In the genomic region with DNA sequence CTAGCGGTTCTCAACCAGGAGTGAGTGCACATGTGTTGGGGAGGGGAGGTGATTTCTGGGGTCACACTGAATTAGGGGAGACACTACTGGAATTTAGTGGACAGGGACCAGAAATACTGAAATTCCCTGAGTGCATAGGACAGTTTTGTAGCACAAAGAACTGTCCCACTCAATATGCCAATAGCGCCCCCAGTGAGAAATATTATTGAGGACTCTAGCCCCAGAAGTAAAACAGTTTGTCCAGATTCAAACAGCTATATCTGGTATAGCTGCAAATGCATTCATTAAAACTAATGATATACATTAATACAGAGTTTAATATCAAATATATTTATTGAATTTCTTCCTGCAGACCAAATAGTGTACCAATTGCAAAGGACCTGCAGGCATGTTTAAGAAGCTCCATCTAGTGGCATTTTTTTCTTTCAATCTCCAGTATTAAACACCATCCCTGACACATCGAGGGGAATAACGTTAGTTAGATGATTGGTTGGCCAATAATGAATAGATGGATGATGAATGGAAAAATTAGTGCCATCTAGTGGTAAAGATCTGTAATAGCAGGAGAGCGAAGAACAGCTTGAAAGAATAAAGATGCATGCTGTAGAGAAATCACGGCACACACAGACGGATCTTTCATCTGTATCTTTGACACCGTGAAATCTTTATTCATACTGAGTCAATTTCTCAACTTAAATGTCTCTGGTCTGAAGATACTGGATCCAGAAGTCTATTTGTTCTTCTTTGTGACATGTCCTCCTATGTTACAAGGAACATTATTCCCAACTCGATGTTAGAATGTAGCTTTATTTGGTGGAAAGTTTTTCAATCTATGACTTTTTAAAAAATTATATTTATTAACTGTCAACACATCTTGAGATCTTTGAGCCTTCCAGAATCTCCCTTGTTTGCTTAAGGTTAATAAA, we compare ENCODE assay signal across 8 cellular contexts.
DNase-seq lines count a peak whose midpoint lies in the region; ATAC-seq, FAIRE-seq and TF ChIP-seq lines count a peak whose summit lies in the region.

No MANE protein-coding gene starts in this region.

- no peak for DNase-seq in activated CD4-positive, alpha-beta T cell treated with anti-CD3 and anti-CD28 coated beads for 36 hours
- no peak for DNase-seq in activated CD4-positive, alpha-beta T cell treated with anti-CD3 and anti-CD28 coated beads for 48 hours
- DNase-seq in H4 (ENCODE audit: low spot score), result peak; percentile 42
- DNase-seq in MV-4-11 (lab: John Stamatoyannopoulos, UW), result peak; percentile 54
- DNase-seq in WTC11 (ENCODE audit: low spot score), result no peak
- no peak for DNase-seq in left ventricle myocardium inferior
- peak; percentile 50 for DNase-seq in small intestine

- ATAC-seq in activated CD4-positive, alpha-beta T cell treated with anti-CD3 and anti-CD28 coated beads for 36 hours, result peak; percentile 97
- no peak for ATAC-seq in WTC11
- ATAC-seq in GM21737 (IDR thresholded peaks at IDR 0.05; ENCODE audit: unreplicated experiment), result no peak

- H3K27ac Mint-ChIP-seq in activated CD4-positive, alpha-beta T cell treated with anti-CD3 and anti-CD28 coated beads for 36 hours, result no peak overlapping the region
- no peak overlapping the region for H3K27ac Mint-ChIP-seq in WTC11

- H3K4me1 ChIP-seq in left ventricle myocardium inferior (peaks cover 2% of the 10 kb centered on the region), small intestine (ENCODE audit: control insufficient read depth in 2 of 2, insufficient read depth in 1 of 2, low read depth in 1 of 2, low read length in 1 of 2) (no peaks in the 10 kb centered on the region)

- no peaks in the 10 kb centered on the region for H3K9me3 Mint-ChIP-seq in activated CD4-positive, alpha-beta T cell treated with anti-CD3 and anti-CD28 coated beads for 36 hours (ENCODE audit: low read depth)
- H3K9me3 Mint-ChIP-seq in WTC11, result no peaks in the 10 kb centered on the region

- CTCF ChIA-PET in activated CD4-positive, alpha-beta T cell treated with anti-CD3 and anti-CD28 coated beads for 36 hours (lab: Charles Lee), result interaction anchor here (0.7 to 3.1 kb wide), 30 partner anchors 8 to 1330 kb away, joined by 3 to 92 read pairs (median 4); a partner anchor contains a TSS
- CTCF ChIA-PET in WTC11 (lab: Charles Lee), result interaction anchor here (0.6 to 3.2 kb wide), 25 partner anchors 8 to 1109 kb away, joined by 3 to 37 read pairs (median 3); no protein-coding TSS in a partner anchor

- no peaks in the 10 kb centered on the region for H3K36me3 Mint-ChIP-seq in activated CD4-positive, alpha-beta T cell treated with anti-CD3 and anti-CD28 coated beads for 36 hours (ENCODE audit: low read depth)
- H3K36me3 Mint-ChIP-seq in WTC11, result no peaks in the 10 kb centered on the region

- H3K27me3 ChIP-seq in left ventricle myocardium inferior (ENCODE audit: low read depth) (no peaks in the 10 kb centered on the region), small intestine (ENCODE audit: control insufficient read depth in 2 of 2, insufficient read depth in 2 of 2, low read length in 2 of 2) (no peaks in the 10 kb centered on the region)

- intact Hi-C loops in activated CD4-positive, alpha-beta T cell treated with anti-CD3 and anti-CD28 coated beads for 36 hours (cut with DNase I, micrococcal nuclease), result loop anchor here (1.0 kb wide), 2 partner anchors 23 to 171 kb away; no protein-coding TSS in a partner anchor
- intact Hi-C loops in left ventricle myocardium inferior (cut with micrococcal nuclease), result no loop called here

- no peak overlapping the region for H3K27ac ChIP-seq in left ventricle myocardium inferior (replicated peaks)
- no peak overlapping the region for H3K27ac ChIP-seq in small intestine (ENCODE audit: low read depth in 1 of 2, low read length in 1 of 2)

- WGBS in small intestine, 3 donors, result 31 to 34% (median 33%) methylated on average over 9 of the region's 9 CpGs

- peaks cover 2% of the 10 kb centered on the region for H3K27me3 Mint-ChIP-seq in activated CD4-positive, alpha-beta T cell treated with anti-CD3 and anti-CD28 coated beads for 36 hours
- H3K27me3 Mint-ChIP-seq in WTC11 (ENCODE audit: low read depth), result no peaks in the 10 kb centered on the region

- no peaks in the 10 kb centered on the region for H3K9me3 ChIP-seq in left ventricle myocardium inferior (replicated peaks)
- no peaks in the 10 kb centered on the region for H3K9me3 ChIP-seq in small intestine (ENCODE audit: control insufficient read depth, low read depth)

- H3K4me1 Mint-ChIP-seq in activated CD4-positive, alpha-beta T cell treated with anti-CD3 and anti-CD28 coated beads for 36 hours, result no peaks in the 10 kb centered on the region
- peaks cover 6% of the 10 kb centered on the region for H3K4me1 Mint-ChIP-seq in WTC11

- no peak overlapping the region for H3K4me3 ChIP-seq in left ventricle myocardium inferior
- H3K4me3 ChIP-seq in small intestine (ENCODE audit: low read depth in 1 of 2, low read length in 2 of 2), result no peak overlapping the region

- H3K36me3 ChIP-seq in left ventricle myocardium inferior, result no peaks in the 10 kb centered on the region
- H3K36me3 ChIP-seq in small intestine (ENCODE audit: control insufficient read depth in 2 of 2, insufficient read depth in 2 of 2, low read length in 2 of 2), result no peaks in the 10 kb centered on the region

- H3K4me3 Mint-ChIP-seq in activated CD4-positive, alpha-beta T cell treated with anti-CD3 and anti-CD28 coated beads for 36 hours, result no peak overlapping the region
- no peak overlapping the region for H3K4me3 Mint-ChIP-seq in WTC11

- no peak for FAIRE-seq in small intestine (lab: Jason Lieb, UNC)

- POLR2A ChIA-PET in activated CD4-positive, alpha-beta T cell treated with anti-CD3 and anti-CD28 coated beads for 36 hours (lab: Charles Lee), result interaction anchor here (0.6 kb wide), 1 partner anchor 21 kb away, joined by 3 read pairs; no protein-coding TSS in a partner anchor
- POLR2A ChIA-PET in WTC11 (lab: Charles Lee), result interaction anchor here (0.5 to 0.6 kb wide), 2 partner anchors 102 to 103 kb away, joined by 3 to 4 read pairs; no protein-coding TSS in a partner anchor

- TF ChIP-seq CTCF in WTC11 (IDR thresholded peaks at IDR 0.05) (peak; percentile 70), left ventricle myocardium inferior (IDR thresholded peaks at IDR 0.05; ENCODE audit: borderline replicate concordance) (peak; percentile 85)

TF ChIP-seq in WTC11, 78 proteins besides CTCF, POLR2A, EP300 and RAD21:
- TF ChIP-seq, protein P1, sequence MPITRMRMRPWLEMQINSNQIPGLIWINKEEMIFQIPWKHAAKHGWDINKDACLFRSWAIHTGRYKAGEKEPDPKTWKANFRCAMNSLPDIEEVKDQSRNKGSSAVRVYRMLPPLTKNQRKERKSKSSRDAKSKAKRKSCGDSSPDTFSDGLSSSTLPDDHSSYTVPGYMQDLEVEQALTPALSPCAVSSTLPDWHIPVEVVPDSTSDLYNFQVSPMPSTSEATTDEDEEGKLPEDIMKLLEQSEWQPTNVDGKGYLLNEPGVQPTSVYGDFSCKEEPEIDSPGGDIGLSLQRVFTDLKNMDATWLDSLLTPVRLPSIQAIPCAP (CRISPR knock-in tag; IDR thresholded peaks at IDR 0.05), result no peak
- no peak for TF ChIP-seq MYBL2 (CRISPR knock-in tag; IDR thresholded peaks at IDR 0.05)
- TF ChIP-seq JUN (CRISPR knock-in tag; IDR thresholded peaks at IDR 0.05), result no peak
- TF ChIP-seq, protein P2, sequence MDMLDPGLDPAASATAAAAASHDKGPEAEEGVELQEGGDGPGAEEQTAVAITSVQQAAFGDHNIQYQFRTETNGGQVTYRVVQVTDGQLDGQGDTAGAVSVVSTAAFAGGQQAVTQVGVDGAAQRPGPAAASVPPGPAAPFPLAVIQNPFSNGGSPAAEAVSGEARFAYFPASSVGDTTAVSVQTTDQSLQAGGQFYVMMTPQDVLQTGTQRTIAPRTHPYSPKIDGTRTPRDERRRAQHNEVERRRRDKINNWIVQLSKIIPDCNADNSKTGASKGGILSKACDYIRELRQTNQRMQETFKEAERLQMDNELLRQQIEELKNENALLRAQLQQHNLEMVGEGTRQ (CRISPR knock-in tag; IDR thresholded peaks at IDR 0.05), result no peak
- TF ChIP-seq ZNF416 (CRISPR knock-in tag; IDR thresholded peaks at IDR 0.05), result no peak
- no peak for TF ChIP-seq NR1H2 (CRISPR knock-in tag; IDR thresholded peaks at IDR 0.05)
- TF ChIP-seq NR2C2 (CRISPR knock-in tag; IDR thresholded peaks at IDR 0.05), result no peak
- TF ChIP-seq GRHL2 (CRISPR knock-in tag; IDR thresholded peaks at IDR 0.05; ENCODE audit: insufficient replicate concordance, severe bottlenecking), result no peak
- TF ChIP-seq, protein P3, sequence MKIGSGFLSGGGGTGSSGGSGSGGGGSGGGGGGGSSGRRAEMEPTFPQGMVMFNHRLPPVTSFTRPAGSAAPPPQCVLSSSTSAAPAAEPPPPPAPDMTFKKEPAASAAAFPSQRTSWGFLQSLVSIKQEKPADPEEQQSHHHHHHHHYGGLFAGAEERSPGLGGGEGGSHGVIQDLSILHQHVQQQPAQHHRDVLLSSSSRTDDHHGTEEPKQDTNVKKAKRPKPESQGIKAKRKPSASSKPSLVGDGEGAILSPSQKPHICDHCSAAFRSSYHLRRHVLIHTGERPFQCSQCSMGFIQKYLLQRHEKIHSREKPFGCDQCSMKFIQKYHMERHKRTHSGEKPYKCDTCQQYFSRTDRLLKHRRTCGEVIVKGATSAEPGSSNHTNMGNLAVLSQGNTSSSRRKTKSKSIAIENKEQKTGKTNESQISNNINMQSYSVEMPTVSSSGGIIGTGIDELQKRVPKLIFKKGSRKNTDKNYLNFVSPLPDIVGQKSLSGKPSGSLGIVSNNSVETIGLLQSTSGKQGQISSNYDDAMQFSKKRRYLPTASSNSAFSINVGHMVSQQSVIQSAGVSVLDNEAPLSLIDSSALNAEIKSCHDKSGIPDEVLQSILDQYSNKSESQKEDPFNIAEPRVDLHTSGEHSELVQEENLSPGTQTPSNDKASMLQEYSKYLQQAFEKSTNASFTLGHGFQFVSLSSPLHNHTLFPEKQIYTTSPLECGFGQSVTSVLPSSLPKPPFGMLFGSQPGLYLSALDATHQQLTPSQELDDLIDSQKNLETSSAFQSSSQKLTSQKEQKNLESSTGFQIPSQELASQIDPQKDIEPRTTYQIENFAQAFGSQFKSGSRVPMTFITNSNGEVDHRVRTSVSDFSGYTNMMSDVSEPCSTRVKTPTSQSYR (CRISPR knock-in tag; IDR thresholded peaks at IDR 0.05), result no peak
- TF ChIP-seq, protein P4, sequence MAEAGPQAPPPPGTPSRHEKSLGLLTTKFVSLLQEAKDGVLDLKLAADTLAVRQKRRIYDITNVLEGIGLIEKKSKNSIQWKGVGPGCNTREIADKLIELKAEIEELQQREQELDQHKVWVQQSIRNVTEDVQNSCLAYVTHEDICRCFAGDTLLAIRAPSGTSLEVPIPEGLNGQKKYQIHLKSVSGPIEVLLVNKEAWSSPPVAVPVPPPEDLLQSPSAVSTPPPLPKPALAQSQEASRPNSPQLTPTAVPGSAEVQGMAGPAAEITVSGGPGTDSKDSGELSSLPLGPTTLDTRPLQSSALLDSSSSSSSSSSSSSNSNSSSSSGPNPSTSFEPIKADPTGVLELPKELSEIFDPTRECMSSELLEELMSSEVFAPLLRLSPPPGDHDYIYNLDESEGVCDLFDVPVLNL (CRISPR knock-in tag; IDR thresholded peaks at IDR 0.05; ENCODE audit: borderline replicate concordance, low read depth), result no peak
- no peak for TF ChIP-seq SMAD3 (CRISPR knock-in tag; IDR thresholded peaks at IDR 0.05; ENCODE audit: borderline replicate concordance)
TF ChIP-seq in WTC11: peak in this region for 0.

Comparison
In these comparisons a context has a peak if more than half of its experiments do, and no peak if none do; other contexts are left out.
1. DNase-seq: peak in H4 (single experiment), MV-4-11 (single experiment) and small intestine (single experiment); none in activated CD4-positive, alpha-beta T cell treated with anti-CD3 and anti-CD28 coated beads for 36 hours (single experiment), activated CD4-positive, alpha-beta T cell treated with anti-CD3 and anti-CD28 coated beads for 48 hours (single experiment), WTC11 (single experiment) and left ventricle myocardium inferior (single experiment).